Comparison of ENCODE assay signal across 16 cellular contexts in the genomic region with DNA sequence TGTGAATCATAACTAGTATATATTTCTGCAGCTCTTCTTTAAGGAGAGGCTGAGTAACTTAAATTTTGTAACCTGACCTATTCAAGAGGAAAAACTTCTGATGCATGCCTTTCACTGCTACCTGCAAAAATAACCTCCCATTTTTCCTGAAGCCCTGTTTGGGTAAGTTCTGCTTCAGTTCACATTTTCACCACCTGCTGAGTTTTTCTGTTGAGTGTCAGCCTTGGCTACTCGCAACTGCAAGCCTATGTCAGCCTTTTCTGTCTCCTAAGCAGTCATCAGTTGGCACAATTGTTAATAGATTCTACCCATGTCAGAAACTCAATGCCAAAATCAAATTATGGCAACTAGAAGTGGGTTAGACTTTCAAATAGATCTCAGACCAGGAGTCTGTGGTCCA. TPM values are rescaled to one million over a fixed set of nuclear protein-coding genes. Genes with fewer than 3 reads are reported as not detected.
DNase-seq lines count a peak whose midpoint lies in the region; TF ChIP-seq lines count a peak whose summit lies in the region.
"Had no signal": no experiment of that assay in that cellular context is flagged by ENCODE, and none has a peak within 500 bp of the region (broad histone marks: within the 10 kb centered on the region; RNA-seq: fewer than 3 reads in every experiment).

No MANE protein-coding gene starts in this region.

- no peaks in the 10 kb centered on the region for H3K36me3 ChIP-seq in adrenal gland (replicated peaks in 1 of 2)
- H3K36me3 ChIP-seq: gastroesophageal sphincter, left lung, spleen, uterus had no signal

- no peaks in the 10 kb centered on the region for H3K27me3 ChIP-seq in adrenal gland
- H3K27me3 ChIP-seq: body of pancreas, gastroesophageal sphincter, left lung, spleen, uterus had no signal

- H3K4me3 ChIP-seq in adrenal gland: no peak overlapping the region
- H3K4me3 ChIP-seq: body of pancreas, gastroesophageal sphincter, left lung, spleen, uterus had no signal

- no peaks in the 10 kb centered on the region for H3K4me1 ChIP-seq in adrenal gland (replicated peaks in 1 of 2)
- H3K4me1 ChIP-seq: body of pancreas, uterus had no signal

- no peak for TF ChIP-seq CTCF in nephron (IDR thresholded peaks at IDR 0.05; ENCODE audit: unreplicated experiment in 3 of 3)
- TF ChIP-seq CTCF in adrenal gland (IDR thresholded peaks at IDR 0.05): no peak

- no peaks in the 10 kb centered on the region for H3K9me3 ChIP-seq in adrenal gland (replicated peaks in 1 of 3)
- H3K9me3 ChIP-seq: body of pancreas, gastroesophageal sphincter, left lung, spleen, uterus had no signal

- no peak overlapping the region for H3K4me3 Mint-ChIP-seq in T-helper 1 cell treated with Interleukin-12 subunit alpha and Interleukin-12 subunit beta and Interleukin-4 antibody, amounts not matched to agents 30 μg/mL and 1 μg/mL, for 36 hours
- no peak overlapping the region for H3K4me3 Mint-ChIP-seq in activated T-helper 2 cell treated with anti-CD3 and anti-CD28 coated beads, Interferon-gamma antibody, Interleukin-2, Interleukin-4, amounts not matched to agents 10 μg/mL and 5 μg/mL and 100 μg/mL, durations not matched to agents 14 hours and 24 hours and 36 hours (ENCODE audit: low read depth)
- H3K4me3 Mint-ChIP-seq in nephron: no peak overlapping the region
- H3K4me3 Mint-ChIP-seq: HFFc6 had no signal

- H3K27ac ChIP-seq in adrenal gland: no peak overlapping the region
- H3K27ac ChIP-seq: body of pancreas, gastroesophageal sphincter, left lung, uterus had no signal

- no peaks in the 10 kb centered on the region for H3K27me3 Mint-ChIP-seq in T-helper 1 cell treated with Interleukin-12 subunit alpha and Interleukin-12 subunit beta and Interleukin-4 antibody, amounts not matched to agents 30 μg/mL and 1 μg/mL, for 36 hours (ENCODE audit: low read depth)
- no peaks in the 10 kb centered on the region for H3K27me3 Mint-ChIP-seq in activated T-helper 2 cell treated with anti-CD3 and anti-CD28 coated beads, Interferon-gamma antibody, Interleukin-2, Interleukin-4, amounts not matched to agents 10 μg/mL and 5 μg/mL and 100 μg/mL, durations not matched to agents 14 hours and 24 hours and 36 hours (ENCODE audit: low read depth)
- peaks cover 5% of the 10 kb centered on the region for H3K27me3 Mint-ChIP-seq in nephron (ENCODE audit: low read depth)

- peak overlapping the region; percentile 57 for H3K27ac Mint-ChIP-seq in T-helper 1 cell treated with Interleukin-12 subunit alpha and Interleukin-12 subunit beta and Interleukin-4 antibody, amounts not matched to agents 30 μg/mL and 1 μg/mL, for 36 hours
- peak overlapping the region; percentile 35 for H3K27ac Mint-ChIP-seq in activated T-helper 2 cell treated with anti-CD3 and anti-CD28 coated beads, Interferon-gamma antibody, Interleukin-2, Interleukin-4, amounts not matched to agents 10 μg/mL and 5 μg/mL and 100 μg/mL, durations not matched to agents 14 hours and 24 hours and 36 hours
- H3K27ac Mint-ChIP-seq in nephron: peak overlapping the region; percentile 31 to 76 (median 46)
- H3K27ac Mint-ChIP-seq: HFFc6 had no signal

- no peak for TF ChIP-seq POLR2A in adrenal gland (IDR thresholded peaks at IDR 0.05)

- no peak for DNase-seq in T-helper 1 cell
- DNase-seq in activated T-helper 2 cell treated with anti-CD3 and anti-CD28 coated beads, Interferon-gamma antibody, Interleukin-2, Interleukin-4, amounts not matched to agents 10 μg/mL and 5 μg/mL and 100 μg/mL, durations not matched to agents 14 hours and 24 hours and 36 hours (ENCODE audit: low spot score): no peak
- no peak for DNase-seq in adrenal gland
- DNase-seq in NCI-H1930 (lab: John Stamatoyannopoulos, UW): no peak
- DNase-seq in nucleus accumbens (lab: John Stamatoyannopoulos, UW): no peak
- DNase-seq: activated CD8-positive, alpha-beta memory T cell treated with anti-CD3 and anti-CD28 coated beads, Interleukin-2, amount 50 U/mL, for 4 hours; body of pancreas; effector CD4-positive, alpha-beta T cell; left lung; spleen; uterus had no signal

- TF ChIP-seq EP300 in Ishikawa (IDR thresholded peaks at IDR 0.05; ENCODE audit: borderline replicate concordance): no peak

- no peaks in the 10 kb centered on the region for H3K9me3 Mint-ChIP-seq in T-helper 1 cell treated with Interleukin-12 subunit alpha and Interleukin-12 subunit beta and Interleukin-4 antibody, amounts not matched to agents 30 μg/mL and 1 μg/mL, for 36 hours
- no peaks in the 10 kb centered on the region for H3K9me3 Mint-ChIP-seq in activated T-helper 2 cell treated with anti-CD3 and anti-CD28 coated beads, Interferon-gamma antibody, Interleukin-2, Interleukin-4, amounts not matched to agents 10 μg/mL and 5 μg/mL and 100 μg/mL, durations not matched to agents 14 hours and 24 hours and 36 hours
- H3K9me3 Mint-ChIP-seq in nephron: no peaks in the 10 kb centered on the region
- H3K9me3 Mint-ChIP-seq: HFFc6 had no signal

- peaks cover 80% of the 10 kb centered on the region for H3K4me1 Mint-ChIP-seq in T-helper 1 cell treated with Interleukin-12 subunit alpha and Interleukin-12 subunit beta and Interleukin-4 antibody, amounts not matched to agents 30 μg/mL and 1 μg/mL, for 36 hours (ENCODE audit: low read depth)
- peaks cover 70% of the 10 kb centered on the region for H3K4me1 Mint-ChIP-seq in activated T-helper 2 cell treated with anti-CD3 and anti-CD28 coated beads, Interferon-gamma antibody, Interleukin-2, Interleukin-4, amounts not matched to agents 10 μg/mL and 5 μg/mL and 100 μg/mL, durations not matched to agents 14 hours and 24 hours and 36 hours (ENCODE audit: low read depth)
- H3K4me1 Mint-ChIP-seq in nephron: peaks cover 16% of the 10 kb centered on the region

- no peak for TF ChIP-seq RAD21 in Ishikawa (IDR thresholded peaks at IDR 0.05; ENCODE audit: low read depth)

- WGBS in adrenal gland, 4 donors: 0 to 53% (median 0%) methylated on average over 1 of the region's 1 CpG; no CpG with 5 or more reads in 1 of the 4 donors

- intact Hi-C loops in activated T-helper 2 cell treated with anti-CD3 and anti-CD28 coated beads, Interferon-gamma antibody, Interleukin-2, Interleukin-4, amounts not matched to agents 10 μg/mL and 5 μg/mL and 100 μg/mL, durations not matched to agents 14 hours and 24 hours and 36 hours (cut with micrococcal nuclease): no loop called here
- intact Hi-C loops in adrenal gland (cut with DNase I): no loop called here

- H3K36me3 Mint-ChIP-seq in T-helper 1 cell treated with Interleukin-12 subunit alpha and Interleukin-12 subunit beta and Interleukin-4 antibody, amounts not matched to agents 30 μg/mL and 1 μg/mL, for 36 hours (ENCODE audit: low read depth): peaks cover 31% of the 10 kb centered on the region
- H3K36me3 Mint-ChIP-seq in activated T-helper 2 cell treated with anti-CD3 and anti-CD28 coated beads, Interferon-gamma antibody, Interleukin-2, Interleukin-4, amounts not matched to agents 10 μg/mL and 5 μg/mL and 100 μg/mL, durations not matched to agents 14 hours and 24 hours and 36 hours (ENCODE audit: low read depth): peaks cover 47% of the 10 kb centered on the region
- H3K36me3 Mint-ChIP-seq in nephron (ENCODE audit: low read depth): no peaks in the 10 kb centered on the region

TF ChIP-seq in Ishikawa, 13 proteins besides CTCF, POLR2A, EP300 and RAD21:
- TF ChIP-seq NFIC (IDR thresholded peaks at IDR 0.05) (0 out of 2 replicates have a peak, but pooled peaks have one; percentile 12), FOXM1 (IDR thresholded peaks at IDR 0.05; ENCODE audit: borderline replicate concordance, low read depth) (no peak)

RNA-seq across cellular contexts. Expression of a gene that starts 8.2 kb away (rescaled TPM):
- 112 and 117 TPM in 2 replicates for total RNA-seq in activated T-helper 2 cell treated with anti-CD3 and anti-CD28 coated beads, Interferon-gamma antibody, Interleukin-2, Interleukin-4, amounts not matched to agents 10 μg/mL and 5 μg/mL and 100 μg/mL, durations not matched to agents 14 hours and 24 hours and 36 hours
- total RNA-seq in adrenal gland: 10 to 100 TPM in 2 of 8 donors, 1 to 10 TPM in 6; 1.4 to 12.7 (median 7.0) TPM
- polyA plus RNA-seq in adrenal gland: 1 to 10 TPM; 3.1 to 6.3 (median 3.9) TPM
